Comparison of ENCODE assay signal across 8 cellular contexts in genomic region chr2:203014456-203015199, GRCh38. TPM values are rescaled to one million over a fixed set of nuclear protein-coding genes. Genes with fewer than 3 reads are reported as not detected.
DNase-seq lines count a peak whose midpoint lies in the region; ATAC-seq, FAIRE-seq and TF ChIP-seq lines count a peak whose summit lies in the region.

Gene NBEAL1, plus strand, starts transcription at chr2:203014875. Its CDS starts 1,510 bp downstream, at chr2:203016385.

- 0% methylated on average over 47 to 59 of the region's 59 CpGs for WGBS in pancreas, 2 donors

- H3K4me1 Mint-ChIP-seq in activated naive CD8-positive, alpha-beta T cell treated with anti-CD3 and anti-CD28 coated beads, Interleukin-2, amount 50 U/mL, for 24 hours = peaks cover 35% of the 10 kb centered on the region

- FAIRE-seq in pancreas (lab: Jason Lieb, UNC) = peak; percentile 98

- H3K36me3 Mint-ChIP-seq in activated naive CD8-positive, alpha-beta T cell treated with anti-CD3 and anti-CD28 coated beads, Interleukin-2, amount 50 U/mL, for 24 hours (ENCODE audit: low read depth) = no peaks in the 10 kb centered on the region

- H3K9me3 ChIP-seq in pancreas (no peaks in the 10 kb centered on the region), tibial artery (no peaks in the 10 kb centered on the region)

- peak within 1 kb of the TSS; percentile 87 for H3K4me3 Mint-ChIP-seq in activated naive CD8-positive, alpha-beta T cell treated with anti-CD3 and anti-CD28 coated beads, Interleukin-2, amount 50 U/mL, for 24 hours

- H3K27me3 ChIP-seq in pancreas = no peaks in the 10 kb centered on the region
- no peaks in the 10 kb centered on the region for H3K27me3 ChIP-seq in tibial artery

- peak; percentile 98 for ATAC-seq in HG02759 (IDR thresholded peaks at IDR 0.05; ENCODE audit: unreplicated experiment)
- ATAC-seq in activated naive CD8-positive, alpha-beta T cell treated with anti-CD3 and anti-CD28 coated beads, Interleukin-2, amount 50 U/mL, for 24 hours = peak; percentile 98
- peak; percentile 99 for ATAC-seq in Right ventricle myocardium superior (ENCODE audit: poor library complexity)
- peak; percentile 96 to 98 (median 97) for ATAC-seq in pancreas

- intact Hi-C loops in Right ventricle myocardium superior (cut with DNase I) = no loop called here
- intact Hi-C loops in pancreas (cut with DNase I) = no loop called here
- intact Hi-C loops in tibial artery (cut with DNase I; ENCODE audit: low total_unique reads) = loop anchor here (10.0 kb wide), 1 partner anchor 380 kb away; the partner anchor contains the start of gene FAM117B

- H3K27me3 Mint-ChIP-seq in activated naive CD8-positive, alpha-beta T cell treated with anti-CD3 and anti-CD28 coated beads, Interleukin-2, amount 50 U/mL, for 24 hours = peaks cover 2% of the 10 kb centered on the region

- peak within 1 kb of the TSS; percentile 85 for H3K27ac Mint-ChIP-seq in activated naive CD8-positive, alpha-beta T cell treated with anti-CD3 and anti-CD28 coated beads, Interleukin-2, amount 50 U/mL, for 24 hours

- DNase-seq in GM12864 (ENCODE audit: low read depth) (peak; percentile 92), NCI-H1417 (lab: John Stamatoyannopoulos, UW) (peak; percentile 92 to 98 (median 98)), SW 1271 (lab: John Stamatoyannopoulos, UW) (peak; percentile 84 to 95), Right ventricle myocardium superior (peak; percentile 99), pancreas (peak; percentile 97 to 99 (median 99)), tibial artery (peak; percentile 97 to 99)
- peak; percentile 98 for DNase-seq in activated naive CD8-positive, alpha-beta T cell treated with anti-CD3 and anti-CD28 coated beads, Interleukin-2, amount 50 U/mL, for 24 hours

- TF ChIP-seq CTCF in GM12864 (IDR thresholded peaks at IDR 0.05; ENCODE audit: low read depth, low read length, missing control alignments) = no peak
- TF ChIP-seq CTCF in pancreas (IDR thresholded peaks at IDR 0.05) = no peak
- TF ChIP-seq CTCF in tibial artery (IDR thresholded peaks at IDR 0.05) = no peak

- H3K9me3 Mint-ChIP-seq in activated naive CD8-positive, alpha-beta T cell treated with anti-CD3 and anti-CD28 coated beads, Interleukin-2, amount 50 U/mL, for 24 hours = no peaks in the 10 kb centered on the region

- H3K36me3 ChIP-seq in pancreas (no peaks in the 10 kb centered on the region), tibial artery (no peaks in the 10 kb centered on the region)

- peaks cover 22 to 31% (median 29%) of the 10 kb centered on the region in 3 donors for H3K4me1 ChIP-seq in pancreas
- peaks cover 0 to 7% (median 3%) of the 10 kb centered on the region in 4 donors for H3K4me1 ChIP-seq in tibial artery

- peak within 1 kb of the TSS; percentile 71 to 91 (median 84) for H3K27ac ChIP-seq in pancreas
- H3K27ac ChIP-seq in tibial artery = peak within 1 kb of the TSS; percentile 94 to 97

- H3K4me3 ChIP-seq in GM12864 (ENCODE audit: low read depth, low read length) (peak within 1 kb of the TSS; percentile 100), pancreas (peak within 1 kb of the TSS; percentile 75 to 92 (median 86)), tibial artery (peak within 1 kb of the TSS; percentile 91 to 92)

RNA-seq across cellular contexts. Expression of gene NBEAL1, which starts in this region (rescaled TPM):
- total RNA-seq in Right ventricle myocardium superior = 16.2 TPM
- total RNA-seq in pancreas = 10 to 100 TPM; 11.4 to 27.2 (median 16.4) TPM
- 1 to 10 TPM; 4.0 to 5.1 TPM for polyA plus RNA-seq in pancreas

Comparison
In these comparisons a context has a peak if more than half of its experiments do, and no peak if none do; other contexts are left out.
1. Peak in every context shown above with its lines: DNase-seq, ATAC-seq, H3K4me3 ChIP-seq and H3K27ac ChIP-seq.